Comparison of ENCODE assay signal across 24 cellular contexts in genomic region chr2:19682493-19682892, GRCh38.
A peak's percentile ranks its signal among the peaks of the same experiment; 100 is the strongest.
DNase-seq lines count a peak whose midpoint lies in the region; ATAC-seq, FAIRE-seq and TF ChIP-seq lines count a peak whose summit lies in the region.
"Had no signal": no experiment of that assay in that cellular context is flagged by ENCODE, and none has a peak within 500 bp of the region (broad histone marks: within the 10 kb centered on the region; RNA-seq: fewer than 3 reads in every experiment).

No MANE protein-coding gene starts in this region.

- DNase-seq in ACHN: peak; percentile 86
- peak; percentile 36 for DNase-seq in HT1080 (ENCODE audit: low read depth)
- DNase-seq in body of pancreas: peak in 1 of 4 donors; percentile 8
- DNase-seq in kidney: no peak
- no peak for DNase-seq in NCI-H2196 treated with DMSO at 0.1 percent for 48 hours (lab: John Stamatoyannopoulos, UW; ENCODE audit: unreplicated experiment)
- no peak for DNase-seq in nucleus accumbens (lab: John Stamatoyannopoulos, UW)
- no peak for DNase-seq in NK-92 (lab: John Stamatoyannopoulos, UW; ENCODE audit: unreplicated experiment)
- DNase-seq: activated CD4-positive, alpha-beta T cell treated with anti-CD3 and anti-CD28 coated beads for 36 hours; activated naive CD4-positive, alpha-beta T cell; activated T-cell treated with anti-CD3 and anti-CD28 coated beads, Interleukin-2, amount 50 U/mL, for 4 hours; amniotic stem cell; COR-L47; HCEC 1CT; KBM-7; natural killer cell; NCI-H1694 treated with DMSO at 0.1 percent for 48 hours; ovary; SHP77 treated with DMSO at 0.1 percent for 48 hours; SW 1271 had no signal

- H3K27ac ChIP-seq in body of pancreas (no peak overlapping the region), kidney (ENCODE audit: low read depth in 2 of 2, low read length in 2 of 2) (no peak overlapping the region)
- H3K27ac ChIP-seq: BLaER1, ovary had no signal

- H3K9me3 ChIP-seq in body of pancreas: no peaks in the 10 kb centered on the region
- no peaks in the 10 kb centered on the region for H3K9me3 ChIP-seq in kidney (ENCODE audit: control insufficient read depth in 1 of 2, low read length in 2 of 2)
- H3K9me3 ChIP-seq: BLaER1, ovary had no signal

- H3K9ac ChIP-seq in kidney (ENCODE audit: low read length in 2 of 2): no peak overlapping the region
- H3K9ac ChIP-seq: BLaER1 had no signal

- peak; percentile 49 for FAIRE-seq in kidney (lab: Jason Lieb, UNC)
- FAIRE-seq: frontal cortex, keratinocyte had no signal

- H3K4me3 ChIP-seq in body of pancreas: no peak overlapping the region
- no peak overlapping the region for H3K4me3 ChIP-seq in kidney (ENCODE audit: low read length in 2 of 2)
- H3K4me3 ChIP-seq: BLaER1, ovary had no signal

- intact Hi-C loops in body of pancreas (cut with DNase I): no loop called here
- intact Hi-C loops in kidney (cut with DNase I): no loop called here

- no peak for TF ChIP-seq CTCF in body of pancreas (IDR thresholded peaks at IDR 0.05)
- no peak for TF ChIP-seq CTCF in kidney (IDR thresholded peaks at IDR 0.05; ENCODE audit: borderline replicate concordance, extremely low read depth, insufficient read depth)

- peak; percentile 59 for ATAC-seq in body of pancreas
- ATAC-seq in HG03175 (IDR thresholded peaks at IDR 0.05; ENCODE audit: unreplicated experiment): no peak
- ATAC-seq: activated CD4-positive, alpha-beta T cell treated with anti-CD3 and anti-CD28 coated beads for 36 hours; activated T-cell treated with anti-CD3 and anti-CD28 coated beads, Interleukin-2, amount 50 U/mL, for 4 hours; natural killer cell; sciatic nerve had no signal

- no peaks in the 10 kb centered on the region for H3K36me3 ChIP-seq in body of pancreas (replicated peaks in 1 of 2; ENCODE audit: insufficient read depth in 1 of 2, low read depth in 2 of 2)
- H3K36me3 ChIP-seq in kidney (ENCODE audit: control insufficient read depth in 1 of 2, insufficient read depth in 2 of 2, low read length in 2 of 2): no peaks in the 10 kb centered on the region
- H3K36me3 ChIP-seq: BLaER1, ovary had no signal

- WGBS in body of pancreas, 2 donors: 76 to 77% methylated on average over 1 of the region's 1 CpG

- in situ Hi-C loops in ACHN (cut with HindIII; ENCODE audit: low pct_ligation_motif_present, low pct_unique_long_range_greater_than_20kb, low sequenced_read_pairs): no loop called here

- TF ChIP-seq POLR2A in body of pancreas (IDR thresholded peaks at IDR 0.05): no peak

- H3K27me3 ChIP-seq in body of pancreas: no peaks in the 10 kb centered on the region
- H3K27me3 ChIP-seq: BLaER1, ovary had no signal

- H3K4me1 ChIP-seq in body of pancreas (no peaks in the 10 kb centered on the region), kidney (ENCODE audit: control insufficient read depth in 1 of 2, insufficient read depth in 1 of 2, low read depth in 1 of 2, low read length in 2 of 2) (peaks cover 0 to 4% of the 10 kb centered on the region in 2 donors)
- H3K4me1 ChIP-seq: BLaER1 had no signal

Comparison
In these comparisons a context has a peak if more than half of its experiments do, and no peak if none do; other contexts are left out.
1. DNase-seq: peak in ACHN (single experiment) and HT1080 (single experiment); none in kidney (single experiment), NCI-H2196 treated with DMSO at 0.1 percent for 48 hours (single experiment), nucleus accumbens (0 of 56) and NK-92 (single experiment).